ENCODE assay signal across 25 cellular contexts in genomic region chr1:182246783-182247182, GRCh38.
"Had no signal": no experiment of that assay in that cellular context is flagged by ENCODE, and none has a peak within 500 bp of the region (broad histone marks: within the 10 kb centered on the region; RNA-seq: fewer than 3 reads in every experiment).

No MANE protein-coding gene starts in this region.

- H3K4me3 Mint-ChIP-seq: activated CD4-positive, alpha-beta memory T cell treated with anti-CD3 and anti-CD28 coated beads, Interleukin-2, amount 10 ng/mL, durations not matched to agents 7 days and 5 days; activated naive CD4-positive, alpha-beta T cell treated with anti-CD3 and anti-CD28 coated beads, Interleukin-2, amount 50 U/mL, for 24 hours; brain; naive B cell; stimulated activated effector memory CD8-positive, alpha-beta T cell treated with anti-CD3 and anti-CD28 coated beads, Interleukin-12 subunit alpha, Interleukin-12 subunit beta, amount 100 ng/mL, for 72 hours; T-helper 1 cell treated with Interleukin-12 subunit alpha and Interleukin-12 subunit beta and Interleukin-4 antibody, amounts not matched to agents 30 μg/mL and 1 μg/mL, for 36 hours had no signal

- ATAC-seq: gastroesophageal sphincter; heart left ventricle; left cardiac atrium; lower lobe of right lung; sciatic nerve; stimulated activated effector memory CD8-positive, alpha-beta T cell treated with anti-CD3 and anti-CD28 coated beads, Interleukin-12 subunit alpha, Interleukin-12 subunit beta, amount 100 ng/mL, for 72 hours had no signal

- H3K9me3 ChIP-seq: esophagus muscularis mucosa, gastroesophageal sphincter, heart left ventricle, lower lobe of right lung, uterus had no signal

- H3K4me1 ChIP-seq: esophagus muscularis mucosa, gastroesophageal sphincter, heart left ventricle, lower lobe of right lung, parathyroid adenoma, uterus had no signal

- H3K4me3 ChIP-seq: esophagus muscularis mucosa, gastroesophageal sphincter, heart left ventricle, lower lobe of right lung, uterus had no signal

- H3K27me3 ChIP-seq: esophagus muscularis mucosa, gastroesophageal sphincter, heart left ventricle, uterus had no signal

- DNase-seq: activated CD4-positive, alpha-beta memory T cell treated with anti-CD3 and anti-CD28 coated beads, Interleukin-2, amount 10 ng/mL, durations not matched to agents 7 days and 5 days; activated CD4-positive, alpha-beta T cell treated with anti-CD3 and anti-CD28 coated beads for 48 hours; activated CD4-positive, CD25-positive, alpha-beta regulatory T cell; activated gamma-delta T cell; anterior cingulate cortex; central memory CD4-positive, alpha-beta T cell; effector memory CD4-positive, alpha-beta T cell; heart left ventricle; islet precursor cell; left cardiac atrium; lower lobe of right lung; naive B cell; nucleus accumbens; small intestine; stimulated activated CD4-positive, alpha-beta T cell treated with anti-CD3 and anti-CD28 coated beads, Interleukin-2, amount 100 ng/mL, for 24 hours; T1000; uterus had no signal

- H3K27ac Mint-ChIP-seq: activated CD4-positive, alpha-beta memory T cell treated with anti-CD3 and anti-CD28 coated beads, Interleukin-2, amount 10 ng/mL, durations not matched to agents 7 days and 5 days; activated naive CD4-positive, alpha-beta T cell treated with anti-CD3 and anti-CD28 coated beads, Interleukin-2, amount 50 U/mL, for 24 hours; brain; naive B cell; stimulated activated effector memory CD8-positive, alpha-beta T cell treated with anti-CD3 and anti-CD28 coated beads, Interleukin-12 subunit alpha, Interleukin-12 subunit beta, amount 100 ng/mL, for 72 hours; T-helper 1 cell treated with Interleukin-12 subunit alpha and Interleukin-12 subunit beta and Interleukin-4 antibody, amounts not matched to agents 30 μg/mL and 1 μg/mL, for 36 hours had no signal

- H3K36me3 ChIP-seq: esophagus muscularis mucosa, gastroesophageal sphincter, heart left ventricle, lower lobe of right lung, uterus had no signal

- H3K9me3 Mint-ChIP-seq: activated CD4-positive, alpha-beta memory T cell treated with anti-CD3 and anti-CD28 coated beads, Interleukin-2, amount 10 ng/mL, durations not matched to agents 7 days and 5 days; activated naive CD4-positive, alpha-beta T cell treated with anti-CD3 and anti-CD28 coated beads, Interleukin-2, amount 50 U/mL, for 24 hours; brain; stimulated activated effector memory CD8-positive, alpha-beta T cell treated with anti-CD3 and anti-CD28 coated beads, Interleukin-12 subunit alpha, Interleukin-12 subunit beta, amount 100 ng/mL, for 72 hours; T-helper 1 cell treated with Interleukin-12 subunit alpha and Interleukin-12 subunit beta and Interleukin-4 antibody, amounts not matched to agents 30 μg/mL and 1 μg/mL, for 36 hours had no signal

- H3K27ac ChIP-seq: esophagus muscularis mucosa, gastroesophageal sphincter, heart left ventricle, lower lobe of right lung, parathyroid adenoma, uterus had no signal

- H3K36me3 Mint-ChIP-seq: brain, naive B cell had no signal

- H3K4me1 Mint-ChIP-seq: brain, naive B cell had no signal

- H3K27me3 Mint-ChIP-seq: activated naive CD4-positive, alpha-beta T cell treated with anti-CD3 and anti-CD28 coated beads, Interleukin-2, amount 50 U/mL, for 24 hours had no signal
